ENCODE assay signal across 14 cellular contexts in genomic region chr19:28737526-28737925, GRCh38.
DNase-seq lines count a peak whose midpoint lies in the region; ATAC-seq and TF ChIP-seq lines count a peak whose summit lies in the region.
"Had no signal": no experiment of that assay in that cellular context is flagged by ENCODE, and none has a peak within 500 bp of the region (broad histone marks: within the 10 kb centered on the region; RNA-seq: fewer than 3 reads in every experiment).

No MANE protein-coding gene starts in this region.

- peaks cover 5% of the 10 kb centered on the region; the same call in 1 of the 2 replicates for H4K20me1 ChIP-seq in OCI-LY3 (ENCODE audit: insufficient read depth, low read length)

- no peak overlapping the region for H4K12ac ChIP-seq in trophoblast cell (ENCODE audit: low read depth, low read length)

- BruUV-seq in A673 (replicated peaks; lab: Mats Ljungman, UMichigan): no TSS peak

- peak overlapping the region; percentile 5; the same call in 1 of the 2 replicates for H3K27ac ChIP-seq in OCI-LY3 (ENCODE audit: low read length)
- H3K27ac ChIP-seq in trophoblast cell (ENCODE audit: low read depth, low read length): no peak overlapping the region
- H3K27ac ChIP-seq in A673 (ENCODE audit: low read depth, low read length, poor library complexity, severe bottlenecking): no peak overlapping the region
- H3K27ac ChIP-seq: ascending aorta, upper lobe of right lung had no signal

- intact Hi-C loops in A673 (cut with micrococcal nuclease; ENCODE audit: unreplicated experiment): loop anchor here (5.0 kb wide), 1 partner anchor 140 kb away; no protein-coding TSS in a partner anchor

- no peaks in the 10 kb centered on the region for H3K9me3 ChIP-seq in OCI-LY3 (ENCODE audit: insufficient read depth, low read length)
- H3K9me3 ChIP-seq in trophoblast cell (ENCODE audit: insufficient read depth, low read depth, low read length): no peaks in the 10 kb centered on the region
- H3K9me3 ChIP-seq in A673 (ENCODE audit: low read depth, low read length, poor library complexity, severe bottlenecking): peaks cover 15% of the 10 kb centered on the region
- H3K9me3 ChIP-seq: ascending aorta, left ventricle myocardium inferior, upper lobe of right lung had no signal

- H2AK5ac ChIP-seq in trophoblast cell (ENCODE audit: low read length): no peak overlapping the region

- peaks cover 25% of the 10 kb centered on the region for H3K4me1 ChIP-seq in OCI-LY3 (ENCODE audit: low read length)
- no peaks in the 10 kb centered on the region for H3K4me1 ChIP-seq in trophoblast cell (ENCODE audit: control insufficient read depth in 1 of 2, insufficient read depth in 2 of 2, low read length in 2 of 2)
- H3K4me1 ChIP-seq in A673 (ENCODE audit: insufficient read depth, low read length, poor library complexity, severe bottlenecking): no peaks in the 10 kb centered on the region
- H3K4me1 ChIP-seq: upper lobe of right lung had no signal

- H4K8ac ChIP-seq in trophoblast cell (ENCODE audit: low read depth, low read length): no peak overlapping the region

- no peak overlapping the region for H4K91ac ChIP-seq in trophoblast cell (ENCODE audit: low read depth, low read length)

- no peak overlapping the region for H2AFZ ChIP-seq in OCI-LY3 (ENCODE audit: low read depth, low read length)
- no peak overlapping the region for H2AFZ ChIP-seq in trophoblast cell (ENCODE audit: insufficient read depth, low read length, poor library complexity)

- peaks cover 68% of the 10 kb centered on the region for H3K27me3 ChIP-seq in OCI-LY3 (ENCODE audit: low read depth, low read length)
- H3K27me3 ChIP-seq in trophoblast cell (ENCODE audit: insufficient read depth, low read length): no peaks in the 10 kb centered on the region
- no peaks in the 10 kb centered on the region for H3K27me3 ChIP-seq in A673 (replicated peaks; ENCODE audit: insufficient read depth, low read depth, low read length, poor library complexity)
- H3K27me3 ChIP-seq: ascending aorta, upper lobe of right lung had no signal

- CTCF ChIA-PET in A673 (lab: Charles Lee): no interaction called here

- TF ChIP-seq CTCF in OCI-LY3 (IDR thresholded peaks at IDR 0.05; ENCODE audit: low read depth, low read length) (no peak), A673 (conservative IDR thresholded peaks at IDR 0.05; ENCODE audit: low read depth, low read length) (no peak)

- ATAC-seq in GM19463 (IDR thresholded peaks at IDR 0.05; ENCODE audit: unreplicated experiment): peak; percentile 19
- ATAC-seq in GM19452 (IDR thresholded peaks at IDR 0.05; ENCODE audit: unreplicated experiment): no peak
- ATAC-seq: HCT116 had no signal

- H3K79me2 ChIP-seq in OCI-LY3 (ENCODE audit: low read length) (no peaks in the 10 kb centered on the region), trophoblast cell (ENCODE audit: control insufficient read depth, insufficient read depth, low read length, poor library complexity) (no peaks in the 10 kb centered on the region)

- H3K18ac ChIP-seq in trophoblast cell (ENCODE audit: low read length): no peak overlapping the region

- H3K36me3 ChIP-seq in OCI-LY3 (replicated peaks; ENCODE audit: low read depth, low read length) (no peaks in the 10 kb centered on the region), trophoblast cell (ENCODE audit: control insufficient read depth in 1 of 2, insufficient read depth in 2 of 2, low read length in 2 of 2) (no peaks in the 10 kb centered on the region), A673 (ENCODE audit: insufficient read depth, low read length, poor library complexity, severe bottlenecking) (no peaks in the 10 kb centered on the region)
- H3K36me3 ChIP-seq: ascending aorta, left ventricle myocardium inferior, upper lobe of right lung had no signal

- H2BK120ac ChIP-seq in trophoblast cell (ENCODE audit: insufficient read depth, low read length, poor library complexity): no peak overlapping the region

- no peak overlapping the region for H2BK12ac ChIP-seq in trophoblast cell (ENCODE audit: low read length)

- WGBS in trophoblast cell (ENCODE audit: extremely low coverage, insufficient coverage, insufficient read length): no CpG with 5 or more reads among the region's 3 CpGs

- no peak overlapping the region for H3K23ac ChIP-seq in trophoblast cell (ENCODE audit: low read length)

- H3K4me3 ChIP-seq in OCI-LY3 (ENCODE audit: low read length): peak overlapping the region; percentile 4
- H3K4me3 ChIP-seq in trophoblast cell (ENCODE audit: low read depth, low read length): no peak overlapping the region
- no peak overlapping the region for H3K4me3 ChIP-seq in A673 (ENCODE audit: low read depth, low read length, poor library complexity, severe bottlenecking)
- H3K4me3 ChIP-seq: upper lobe of right lung had no signal

- peak overlapping the region; percentile 49 for H3K4me2 ChIP-seq in OCI-LY3 (ENCODE audit: low read length)
- H3K4me2 ChIP-seq in trophoblast cell (ENCODE audit: low read length): peak overlapping the region; percentile 13

- no peak overlapping the region for H2BK5ac ChIP-seq in trophoblast cell (ENCODE audit: low read depth, low read length, poor library complexity)

- H3K9ac ChIP-seq in OCI-LY3 (ENCODE audit: low read length) (no peak overlapping the region), trophoblast cell (ENCODE audit: low read length) (no peak overlapping the region)

- H3K79me1 ChIP-seq in trophoblast cell (ENCODE audit: low read length): no peaks in the 10 kb centered on the region

- H3K14ac ChIP-seq in trophoblast cell (ENCODE audit: low read length): no peak overlapping the region

- DNase-seq in fibroblast of peridontal ligament (ENCODE audit: extremely low read depth): peak; percentile 9
- no peak for DNase-seq in trophoblast cell
- DNase-seq in A673 (ENCODE audit: low spot score): no peak
- no peak for DNase-seq in HuH-7 (ENCODE audit: low spot score)
- DNase-seq in amygdala (lab: John Stamatoyannopoulos, UW): no peak
- DNase-seq: left ventricle myocardium inferior; NCI-H1694; stimulated activated CD4-positive, alpha-beta T cell treated with anti-CD3 and anti-CD28 coated beads, Interleukin-2, amount 100 ng/mL, for 24 hours; upper lobe of right lung had no signal

- POLR2A ChIA-PET in A673 (lab: Charles Lee; ENCODE audit: low non-redundant PET): no interaction called here

- no peak overlapping the region for H3K4ac ChIP-seq in trophoblast cell (ENCODE audit: low read depth, low read length)
